1 cellular context compared by ENCODE assay signal in genomic region chr13:103953859-103954258, GRCh38.
TF ChIP-seq lines count a peak whose summit lies in the region.

No MANE protein-coding gene starts in this region.

TF ChIP-seq in GM23338, 12 proteins besides CTCF, POLR2A, EP300 and RAD21 (continued from another document):
- TF ChIP-seq ZNF462 (CRISPR knock-in tag; IDR thresholded peaks at IDR 0.05), result no peak
- no peak for TF ChIP-seq ZNF331 (CRISPR knock-in tag; IDR thresholded peaks at IDR 0.05; ENCODE audit: low read depth)
- TF ChIP-seq EZH2phosphoT487 (IDR thresholded peaks at IDR 0.05; ENCODE audit: unreplicated experiment), result no peak
- TF ChIP-seq NANOG (IDR thresholded peaks at IDR 0.05; ENCODE audit: borderline replicate concordance), result no peak
- no peak for TF ChIP-seq JUNB (IDR thresholded peaks at IDR 0.05; ENCODE audit: unreplicated experiment)
- TF ChIP-seq POLR2AphosphoS5 (IDR thresholded peaks at IDR 0.05; ENCODE audit: low read depth), result no peak
